1 cellular context compared by ENCODE assay signal in genomic region chr6:113352831-113353230, GRCh38.
TF ChIP-seq lines count a peak whose summit lies in the region.

No MANE protein-coding gene starts in this region.

TF ChIP-seq in A549, 52 proteins besides CTCF, POLR2A, EP300 and RAD21 (continued from another document):
- TF ChIP-seq CHD2 (IDR thresholded peaks at IDR 0.05; ENCODE audit: low read length, partially characterized antibody) (no peak), RARB (CRISPR knock-in tag; IDR thresholded peaks at IDR 0.05) (no peak), HMGXB4 (CRISPR knock-in tag; IDR thresholded peaks at IDR 0.05; ENCODE audit: borderline replicate concordance) (no peak), NPAS2 (CRISPR knock-in tag; IDR thresholded peaks at IDR 0.05; ENCODE audit: borderline replicate concordance) (no peak), RFX5 (IDR thresholded peaks at IDR 0.05) (no peak), ZNF302 (CRISPR knock-in tag; IDR thresholded peaks at IDR 0.05) (no peak), CEBPB (IDR thresholded peaks at IDR 0.05) (no peak), TFCP2L1 (CRISPR knock-in tag; IDR thresholded peaks at IDR 0.05) (no peak), KDM5A (IDR thresholded peaks at IDR 0.05) (no peak)
- TF ChIP-seq, protein P1, sequence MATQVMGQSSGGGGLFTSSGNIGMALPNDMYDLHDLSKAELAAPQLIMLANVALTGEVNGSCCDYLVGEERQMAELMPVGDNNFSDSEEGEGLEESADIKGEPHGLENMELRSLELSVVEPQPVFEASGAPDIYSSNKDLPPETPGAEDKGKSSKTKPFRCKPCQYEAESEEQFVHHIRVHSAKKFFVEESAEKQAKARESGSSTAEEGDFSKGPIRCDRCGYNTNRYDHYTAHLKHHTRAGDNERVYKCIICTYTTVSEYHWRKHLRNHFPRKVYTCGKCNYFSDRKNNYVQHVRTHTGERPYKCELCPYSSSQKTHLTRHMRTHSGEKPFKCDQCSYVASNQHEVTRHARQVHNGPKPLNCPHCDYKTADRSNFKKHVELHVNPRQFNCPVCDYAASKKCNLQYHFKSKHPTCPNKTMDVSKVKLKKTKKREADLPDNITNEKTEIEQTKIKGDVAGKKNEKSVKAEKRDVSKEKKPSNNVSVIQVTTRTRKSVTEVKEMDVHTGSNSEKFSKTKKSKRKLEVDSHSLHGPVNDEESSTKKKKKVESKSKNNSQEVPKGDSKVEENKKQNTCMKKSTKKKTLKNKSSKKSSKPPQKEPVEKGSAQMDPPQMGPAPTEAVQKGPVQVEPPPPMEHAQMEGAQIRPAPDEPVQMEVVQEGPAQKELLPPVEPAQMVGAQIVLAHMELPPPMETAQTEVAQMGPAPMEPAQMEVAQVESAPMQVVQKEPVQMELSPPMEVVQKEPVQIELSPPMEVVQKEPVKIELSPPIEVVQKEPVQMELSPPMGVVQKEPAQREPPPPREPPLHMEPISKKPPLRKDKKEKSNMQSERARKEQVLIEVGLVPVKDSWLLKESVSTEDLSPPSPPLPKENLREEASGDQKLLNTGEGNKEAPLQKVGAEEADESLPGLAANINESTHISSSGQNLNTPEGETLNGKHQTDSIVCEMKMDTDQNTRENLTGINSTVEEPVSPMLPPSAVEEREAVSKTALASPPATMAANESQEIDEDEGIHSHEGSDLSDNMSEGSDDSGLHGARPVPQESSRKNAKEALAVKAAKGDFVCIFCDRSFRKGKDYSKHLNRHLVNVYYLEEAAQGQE (IDR thresholded peaks at IDR 0.05), result no peak
